Comparison of ENCODE assay signal across 1 cellular context in genomic region chr10:89351402-89352038, GRCh38.
A peak's percentile ranks its signal among the peaks of the same experiment; 100 is the strongest.
TF ChIP-seq lines count a peak whose summit lies in the region.

No MANE protein-coding gene starts in this region.

TF ChIP-seq in GM12878, 131 proteins besides CTCF, POLR2A, EP300 and RAD21 (continues in another document):
- TF ChIP-seq BCLAF1 (IDR thresholded peaks at IDR 0.05) (no peak), RFX5 (IDR thresholded peaks at IDR 0.05; ENCODE audit: low read depth, low read length) (no peak), RAD51 (IDR thresholded peaks at IDR 0.05) (0 out of 2 replicates have a peak, but pooled peaks have one; percentile 10), IRF3 (IDR thresholded peaks at IDR 0.05) (no peak), ZBTB4 (CRISPR knock-in tag; IDR thresholded peaks at IDR 0.05) (no peak), MTA2 (IDR thresholded peaks at IDR 0.05; ENCODE audit: low read depth) (peak; percentile 80), SIX5 (IDR thresholded peaks at IDR 0.05; ENCODE audit: low read depth, low read length, severe bottlenecking) (no peak), CREB1 (IDR thresholded peaks at IDR 0.05; ENCODE audit: low read depth) (0 out of 2 replicates have a peak, but pooled peaks have one; percentile 26), NRF1 (conservative IDR thresholded peaks at IDR 0.05; ENCODE audit: low read depth, low read length) (no peak), RELB (IDR thresholded peaks at IDR 0.05; ENCODE audit: low read depth) (peak; percentile 55; the same call in 1 of the 2 replicates), SRF (IDR thresholded peaks at IDR 0.05; ENCODE audit: low read depth in 2 of 2, low read length in 2 of 2) (no peak), TCF7 (IDR thresholded peaks at IDR 0.05; ENCODE audit: borderline replicate concordance) (no peak; the same call in 1 of the 2 replicates), ZBTB11 (CRISPR knock-in tag; IDR thresholded peaks at IDR 0.05) (no peak), RUNX3 (IDR thresholded peaks at IDR 0.05; ENCODE audit: low read length) (peak; percentile 89), SREBF2 (IDR thresholded peaks at IDR 0.05; ENCODE audit: low read length) (no peak), E2F4 (IDR thresholded peaks at IDR 0.05; ENCODE audit: low read depth, low read length) (no peak), YY1 (IDR thresholded peaks at IDR 0.05; ENCODE audit: low read depth, low read length) (no peak), BHLHE40 (IDR thresholded peaks at IDR 0.05; ENCODE audit: borderline replicate concordance in 1 of 2, low read depth in 2 of 2, low read length in 1 of 2) (peak in 1 of 2 experiments; percentile 19; a peak in 1 of 4 replicates), CHD2 (IDR thresholded peaks at IDR 0.05; ENCODE audit: borderline replicate concordance, low read depth, low read length) (no peak), KAT2A (conservative IDR thresholded peaks at IDR 0.05; ENCODE audit: control insufficient read depth, low read depth, low read length) (no peak), NBN (IDR thresholded peaks at IDR 0.05) (0 out of 2 replicates have a peak, but pooled peaks have one; percentile 13), MEF2A (IDR thresholded peaks at IDR 0.05; ENCODE audit: insufficient read depth, low read depth, low read length) (no peak), HDAC6 (IDR thresholded peaks at IDR 0.05; ENCODE audit: unreplicated experiment) (no peak), BCL11A (IDR thresholded peaks at IDR 0.05; ENCODE audit: low read depth, low read length) (peak; percentile 80), NFYA (IDR thresholded peaks at IDR 0.05; ENCODE audit: borderline replicate concordance, low read depth, low read length) (no peak), TBL1XR1 (IDR thresholded peaks at IDR 0.05; ENCODE audit: low read depth, low read length) (no peak), DPF2 (IDR thresholded peaks at IDR 0.05) (peak; percentile 41; the same call in 1 of the 2 replicates), CHD1 (IDR thresholded peaks at IDR 0.05; ENCODE audit: low read depth, low read length) (no peak), NKRF (conservative IDR thresholded peaks at IDR 0.05) (no peak), ZSCAN29 (IDR thresholded peaks at IDR 0.05) (no peak), SIN3A (IDR thresholded peaks at IDR 0.05; ENCODE audit: low read depth, low read length) (no peak), CBFB (IDR thresholded peaks at IDR 0.05; ENCODE audit: low read depth) (peak; percentile 45; the same call in 1 of the 2 replicates), ZZZ3 (IDR thresholded peaks at IDR 0.05; ENCODE audit: control insufficient read depth, insufficient read length, low read depth) (no peak), SPI1 (IDR thresholded peaks at IDR 0.05; ENCODE audit: borderline replicate concordance, insufficient read depth, low read depth, low read length) (no peak), KDM1A (IDR thresholded peaks at IDR 0.05; ENCODE audit: borderline replicate concordance) (no peak), EZH2 (IDR thresholded peaks at IDR 0.05; ENCODE audit: borderline replicate concordance, control insufficient read depth, low read depth, low read length) (no peak), NR2F1 (conservative IDR thresholded peaks at IDR 0.05) (no peak), TARDBP (IDR thresholded peaks at IDR 0.05; ENCODE audit: borderline replicate concordance) (no peak), ASH2L (IDR thresholded peaks at IDR 0.05; ENCODE audit: borderline replicate concordance, low read depth) (no peak), CBX3 (IDR thresholded peaks at IDR 0.05; ENCODE audit: borderline replicate concordance, low read depth) (no peak), ATF7 (IDR thresholded peaks at IDR 0.05; ENCODE audit: low read depth) (no peak), IRF4 (IDR thresholded peaks at IDR 0.05; ENCODE audit: low read depth, low read length) (peak; percentile 93), ZNF24 (IDR thresholded peaks at IDR 0.05) (peak; percentile 58; the same call in 1 of the 2 replicates), HSF1 (IDR thresholded peaks at IDR 0.05; ENCODE audit: low read depth, low read length) (no peak), SUZ12 (IDR thresholded peaks at IDR 0.05; ENCODE audit: unreplicated experiment) (no peak), YBX1 (IDR thresholded peaks at IDR 0.05) (no peak), GABPA (IDR thresholded peaks at IDR 0.05; ENCODE audit: low read depth) (no peak), JUNB (IDR thresholded peaks at IDR 0.05) (peak; percentile 64; the same call in 1 of the 2 replicates), NFXL1 (IDR thresholded peaks at IDR 0.05; ENCODE audit: borderline replicate concordance) (no peak), BRCA1 (IDR thresholded peaks at IDR 0.05; ENCODE audit: low read depth, low read length) (no peak), CREM (IDR thresholded peaks at IDR 0.05; ENCODE audit: low read depth) (peak; percentile 40; the same call in 1 of the 2 replicates), NFIC (IDR thresholded peaks at IDR 0.05; ENCODE audit: low read depth, low read length) (peak; percentile 75)
